In genomic region chr17:40176409-40177110, GRCh38 we compare ENCODE assay signal across 8 cellular contexts. TPM values are rescaled to one million over a fixed set of nuclear protein-coding genes. Genes with fewer than 3 reads are reported as not detected.
A peak's percentile ranks its signal among the peaks of the same experiment; 100 is the strongest.
DNase-seq lines count a peak whose midpoint lies in the region; ATAC-seq, FAIRE-seq and TF ChIP-seq lines count a peak whose summit lies in the region.

No MANE protein-coding gene starts in this region.

- FAIRE-seq in HTR-8/SVneo (lab: Jason Lieb, UNC) = peak; percentile 89

- DNase-seq in HTR-8/SVneo (ENCODE audit: insufficient read length, low spot score) = no peak
- no peak for DNase-seq in activated T-helper 2 cell treated with anti-CD3 and anti-CD28 coated beads, Interferon-gamma antibody, Interleukin-2, Interleukin-4, amounts not matched to agents 10 μg/mL and 5 μg/mL and 100 μg/mL, durations not matched to agents 14 hours and 24 hours and 36 hours (ENCODE audit: low spot score)
- peak; percentile 81 to 91 (median 86) for DNase-seq in mucosa of descending colon
- DNase-seq in HuH-7 (ENCODE audit: low spot score) = no peak
- no peak for DNase-seq in stimulated activated naive CD4-positive, alpha-beta T cell treated with Interleukin-2 at 50 U/mL for 16 hours (lab: John Stamatoyannopoulos, UW)
- no peak for DNase-seq in stimulated activated CD4-positive, alpha-beta T cell treated with anti-CD3 and anti-CD28 coated beads, Interleukin-4, amount 100 ng/mL, for 24 hours
- no peak for DNase-seq in sigmoid colon

- H3K27ac ChIP-seq in C4-2B (peak overlapping the region; percentile 61), sigmoid colon (no peak overlapping the region)

- no peak overlapping the region for H3K4me3 ChIP-seq in mucosa of descending colon
- H3K4me3 ChIP-seq in sigmoid colon = no peak overlapping the region

- intact Hi-C loops in activated T-helper 2 cell treated with anti-CD3 and anti-CD28 coated beads, Interferon-gamma antibody, Interleukin-2, Interleukin-4, amounts not matched to agents 10 μg/mL and 5 μg/mL and 100 μg/mL, durations not matched to agents 14 hours and 24 hours and 36 hours (cut with micrococcal nuclease) = loop anchor here (1.0 to 10.0 kb wide), 2 partner anchors 43 to 162 kb away; partner anchors contain the start of genes CSF3 and WIPF2
- intact Hi-C loops in mucosa of descending colon (cut with DNase I, micrococcal nuclease) = loop anchor here in 1 of 2 donors (10.0 kb wide), 1 partner anchor 142 kb away; no protein-coding TSS in a partner anchor
- intact Hi-C loops in sigmoid colon (cut with DNase I) = loop anchor here (5.0 kb wide), 1 partner anchor 34 kb away; the partner anchor contains the start of gene CASC3

- no peaks in the 10 kb centered on the region for H3K27me3 Mint-ChIP-seq in activated T-helper 2 cell treated with anti-CD3 and anti-CD28 coated beads, Interferon-gamma antibody, Interleukin-2, Interleukin-4, amounts not matched to agents 10 μg/mL and 5 μg/mL and 100 μg/mL, durations not matched to agents 14 hours and 24 hours and 36 hours (ENCODE audit: low read depth)

- no peaks in the 10 kb centered on the region for H3K9me3 Mint-ChIP-seq in activated T-helper 2 cell treated with anti-CD3 and anti-CD28 coated beads, Interferon-gamma antibody, Interleukin-2, Interleukin-4, amounts not matched to agents 10 μg/mL and 5 μg/mL and 100 μg/mL, durations not matched to agents 14 hours and 24 hours and 36 hours

- TF ChIP-seq EP300 in sigmoid colon (IDR thresholded peaks at IDR 0.05) = no peak

- H3K36me3 ChIP-seq in mucosa of descending colon (ENCODE audit: low read depth) (no peaks in the 10 kb centered on the region), sigmoid colon (peaks cover 2 to 48% (median 8%) of the 10 kb centered on the region in 4 donors)

- 19 to 76% methylated on average over 6 of the region's 6 CpGs for WGBS in sigmoid colon, 2 donors

- H3K4me3 Mint-ChIP-seq in activated T-helper 2 cell treated with anti-CD3 and anti-CD28 coated beads, Interferon-gamma antibody, Interleukin-2, Interleukin-4, amounts not matched to agents 10 μg/mL and 5 μg/mL and 100 μg/mL, durations not matched to agents 14 hours and 24 hours and 36 hours (ENCODE audit: low read depth) = no peak overlapping the region

- H3K27me3 ChIP-seq in sigmoid colon = no peaks in the 10 kb centered on the region

- peak in 1 of 2 donors; percentile 48 for TF ChIP-seq POLR2A in sigmoid colon (IDR thresholded peaks at IDR 0.05)

- peaks cover 25% of the 10 kb centered on the region for H3K4me1 ChIP-seq in mucosa of descending colon (ENCODE audit: low read depth)
- H3K4me1 ChIP-seq in sigmoid colon = peaks cover 0 to 20% (median 18%) of the 10 kb centered on the region in 4 donors

- peaks cover 44% of the 10 kb centered on the region for H3K36me3 Mint-ChIP-seq in activated T-helper 2 cell treated with anti-CD3 and anti-CD28 coated beads, Interferon-gamma antibody, Interleukin-2, Interleukin-4, amounts not matched to agents 10 μg/mL and 5 μg/mL and 100 μg/mL, durations not matched to agents 14 hours and 24 hours and 36 hours (ENCODE audit: low read depth)

- H3K9me3 ChIP-seq in mucosa of descending colon (no peaks in the 10 kb centered on the region), sigmoid colon (no peaks in the 10 kb centered on the region)

- H3K4me1 Mint-ChIP-seq in activated T-helper 2 cell treated with anti-CD3 and anti-CD28 coated beads, Interferon-gamma antibody, Interleukin-2, Interleukin-4, amounts not matched to agents 10 μg/mL and 5 μg/mL and 100 μg/mL, durations not matched to agents 14 hours and 24 hours and 36 hours (ENCODE audit: low read depth) = peaks cover 10% of the 10 kb centered on the region

- ATAC-seq in mucosa of descending colon = peak; percentile 74

- no peak for TF ChIP-seq CTCF in C4-2B (conservative IDR thresholded peaks at IDR 0.05)
- TF ChIP-seq CTCF in mucosa of descending colon (IDR thresholded peaks at IDR 0.05) = no peak
- no peak for TF ChIP-seq CTCF in sigmoid colon (IDR thresholded peaks at IDR 0.05)

- peak overlapping the region; percentile 39 for H3K27ac Mint-ChIP-seq in activated T-helper 2 cell treated with anti-CD3 and anti-CD28 coated beads, Interferon-gamma antibody, Interleukin-2, Interleukin-4, amounts not matched to agents 10 μg/mL and 5 μg/mL and 100 μg/mL, durations not matched to agents 14 hours and 24 hours and 36 hours

RNA-seq across cellular contexts. Expression of gene RAPGEFL1, which starts 0.7 kb away (rescaled TPM):
- 11.6 and 12.3 TPM in 2 replicates for total RNA-seq in activated T-helper 2 cell treated with anti-CD3 and anti-CD28 coated beads, Interferon-gamma antibody, Interleukin-2, Interleukin-4, amounts not matched to agents 10 μg/mL and 5 μg/mL and 100 μg/mL, durations not matched to agents 14 hours and 24 hours and 36 hours
- total RNA-seq in mucosa of descending colon = 100 to 1,000 TPM in 2 of 3 donors, 10 to 100 TPM in 1; 76.8 to 177 (median 147) TPM
- total RNA-seq in sigmoid colon = 1 to 10 TPM in 3 of 4 donors, under 1 TPM in 1; 0.99 to 4.3 (median 2.6) TPM
- polyA plus RNA-seq in sigmoid colon = 10 to 100 TPM; 48.0 to 85.0 (median 66.8) TPM

RNA-seq across cellular contexts. Expression of gene CASC3, which starts 36.2 kb away (rescaled TPM):
- total RNA-seq in activated T-helper 2 cell treated with anti-CD3 and anti-CD28 coated beads, Interferon-gamma antibody, Interleukin-2, Interleukin-4, amounts not matched to agents 10 μg/mL and 5 μg/mL and 100 μg/mL, durations not matched to agents 14 hours and 24 hours and 36 hours = 118 and 120 TPM in 2 replicates
- total RNA-seq in mucosa of descending colon (100 to 1,000 TPM in 1 of 3 donors, 10 to 100 TPM in 2; 62.2 to 134 (median 63.0) TPM), sigmoid colon (10 to 100 TPM; 60.2 to 94.4 (median 70.7) TPM)
- polyA plus RNA-seq in sigmoid colon = 10 to 100 TPM; 22.4 to 42.3 (median 24.0) TPM

RNA-seq across cellular contexts. Expression of gene WIPF2, which starts 42.5 kb away (rescaled TPM):
- 26.9 and 27.2 TPM in 2 replicates for total RNA-seq in activated T-helper 2 cell treated with anti-CD3 and anti-CD28 coated beads, Interferon-gamma antibody, Interleukin-2, Interleukin-4, amounts not matched to agents 10 μg/mL and 5 μg/mL and 100 μg/mL, durations not matched to agents 14 hours and 24 hours and 36 hours
- total RNA-seq in mucosa of descending colon = 10 to 100 TPM; 41.4 to 56.2 (median 42.8) TPM
- 10 to 100 TPM in 1 of 4 donors, 1 to 10 TPM in 3; 6.7 to 10.2 (median 8.7) TPM for total RNA-seq in sigmoid colon
- polyA plus RNA-seq in sigmoid colon = 10 to 100 TPM; 11.4 to 20.3 (median 18.0) TPM

RNA-seq across cellular contexts. Expression of gene MSL1, which starts 54.8 kb away (rescaled TPM):
- 87.6 and 95.8 TPM in 2 replicates for total RNA-seq in activated T-helper 2 cell treated with anti-CD3 and anti-CD28 coated beads, Interferon-gamma antibody, Interleukin-2, Interleukin-4, amounts not matched to agents 10 μg/mL and 5 μg/mL and 100 μg/mL, durations not matched to agents 14 hours and 24 hours and 36 hours
- 10 to 100 TPM; 83.7 to 100.0 (median 85.3) TPM for total RNA-seq in mucosa of descending colon
- total RNA-seq in sigmoid colon = 10 to 100 TPM; 52.3 to 92.2 (median 58.0) TPM
- polyA plus RNA-seq in sigmoid colon = 10 to 100 TPM; 29.4 to 63.5 (median 34.0) TPM

Comparison
In these comparisons a context has a peak if more than half of its experiments do, and no peak if none do; other contexts are left out.
1. DNase-seq: peak in mucosa of descending colon (3 of 3); none in HTR-8/SVneo (single experiment), activated T-helper 2 cell treated with anti-CD3 and anti-CD28 coated beads, Interferon-gamma antibody, Interleukin-2, Interleukin-4, amounts not matched to agents 10 μg/mL and 5 μg/mL and 100 μg/mL, durations not matched to agents 14 hours and 24 hours and 36 hours (single experiment), HuH-7 (single experiment), stimulated activated naive CD4-positive, alpha-beta T cell treated with Interleukin-2 at 50 U/mL for 16 hours (single experiment), stimulated activated CD4-positive, alpha-beta T cell treated with anti-CD3 and anti-CD28 coated beads, Interleukin-4, amount 100 ng/mL, for 24 hours (single experiment) and sigmoid colon (single experiment).